10 cellular contexts compared by ENCODE assay signal in genomic region chr9:137055385-137056364, GRCh38. TPM values are rescaled to one million over a fixed set of nuclear protein-coding genes. Genes with fewer than 3 reads are reported as not detected.
DNase-seq lines count a peak whose midpoint lies in the region; ATAC-seq and TF ChIP-seq lines count a peak whose summit lies in the region.
"Had no signal": no experiment of that assay in that cellular context is flagged by ENCODE, and none has a peak within 500 bp of the region (broad histone marks: within the 10 kb centered on the region; RNA-seq: fewer than 3 reads in every experiment).

No MANE protein-coding gene starts in this region.

- no peak for ATAC-seq in CD4-positive, alpha-beta T cell (ENCODE audit: poor library complexity)
- no peak for ATAC-seq in effector memory CD8-positive, alpha-beta T cell (replicated peaks)

- peak overlapping the region; percentile 22 for H3K4me3 Mint-ChIP-seq in mesothelial cell of epicardium
- no peak overlapping the region for H3K4me3 Mint-ChIP-seq in CD4-positive, alpha-beta T cell
- no peak overlapping the region for H3K4me3 Mint-ChIP-seq in effector memory CD8-positive, alpha-beta T cell
- H3K4me3 Mint-ChIP-seq in activated naive CD4-positive, alpha-beta T cell treated with anti-CD3 and anti-CD28 coated beads for 36 hours = no peak overlapping the region

- no peaks in the 10 kb centered on the region for H3K9me3 Mint-ChIP-seq in mesothelial cell of epicardium
- no peaks in the 10 kb centered on the region for H3K9me3 Mint-ChIP-seq in CD4-positive, alpha-beta T cell
- no peaks in the 10 kb centered on the region for H3K9me3 Mint-ChIP-seq in effector memory CD8-positive, alpha-beta T cell
- no peaks in the 10 kb centered on the region for H3K9me3 Mint-ChIP-seq in activated naive CD4-positive, alpha-beta T cell treated with anti-CD3 and anti-CD28 coated beads for 36 hours

- H3K36me3 Mint-ChIP-seq in mesothelial cell of epicardium = no peaks in the 10 kb centered on the region
- no peaks in the 10 kb centered on the region for H3K36me3 Mint-ChIP-seq in CD4-positive, alpha-beta T cell (ENCODE audit: low read depth)
- peaks cover 4% of the 10 kb centered on the region for H3K36me3 Mint-ChIP-seq in effector memory CD8-positive, alpha-beta T cell (ENCODE audit: insufficient read depth)
- no peaks in the 10 kb centered on the region for H3K36me3 Mint-ChIP-seq in activated naive CD4-positive, alpha-beta T cell treated with anti-CD3 and anti-CD28 coated beads for 36 hours (ENCODE audit: low read depth)

- H3K9me3 ChIP-seq in CD4-positive, alpha-beta T cell (ENCODE audit: control insufficient read depth, low read length) = no peaks in the 10 kb centered on the region

- H3K27ac Mint-ChIP-seq in mesothelial cell of epicardium = no peak overlapping the region
- no peak overlapping the region for H3K27ac Mint-ChIP-seq in CD4-positive, alpha-beta T cell
- no peak overlapping the region for H3K27ac Mint-ChIP-seq in effector memory CD8-positive, alpha-beta T cell
- H3K27ac Mint-ChIP-seq in activated naive CD4-positive, alpha-beta T cell treated with anti-CD3 and anti-CD28 coated beads for 36 hours = no peak overlapping the region

- CTCF ChIA-PET in CD4-positive, alpha-beta T cell (lab: Charles Lee) = no interaction called here
- CTCF ChIA-PET in activated naive CD4-positive, alpha-beta T cell treated with anti-CD3 and anti-CD28 coated beads for 36 hours (lab: Charles Lee) = interaction anchor here (0.6 to 2.2 kb wide), 6 partner anchors 8 to 27 kb away, joined by 3 to 9 read pairs (median 4); no protein-coding TSS in a partner anchor

- H3K27me3 ChIP-seq in CD4-positive, alpha-beta T cell (ENCODE audit: control insufficient read depth, insufficient read depth, low read length) = peaks cover 30% of the 10 kb centered on the region

- TF ChIP-seq CTCF in 22Rv1 (IDR thresholded peaks at IDR 0.05) (no peak), mesothelial cell of epicardium (IDR thresholded peaks at IDR 0.05; ENCODE audit: unreplicated experiment) (no peak)
- TF ChIP-seq CTCF in CD4-positive, alpha-beta T cell (IDR thresholded peaks at IDR 0.05) = no peak

- peaks cover 79% of the 10 kb centered on the region for H3K27me3 Mint-ChIP-seq in mesothelial cell of epicardium (ENCODE audit: low read depth)
- H3K27me3 Mint-ChIP-seq in CD4-positive, alpha-beta T cell = peaks cover 15% of the 10 kb centered on the region
- peaks cover 4 to 18% of the 10 kb centered on the region in 2 donors for H3K27me3 Mint-ChIP-seq in effector memory CD8-positive, alpha-beta T cell
- peaks cover 6% of the 10 kb centered on the region for H3K27me3 Mint-ChIP-seq in activated naive CD4-positive, alpha-beta T cell treated with anti-CD3 and anti-CD28 coated beads for 36 hours (ENCODE audit: low read depth)

- DNase-seq in NCI-H2029 (lab: John Stamatoyannopoulos, UW) = peak; percentile 65
- peak; percentile 77 for DNase-seq in dedifferentiated amniotic fluid mesenchymal stem cell (ENCODE audit: extremely low spot score)
- DNase-seq in mesothelial cell of epicardium (ENCODE audit: low spot score in 2 of 2, unreplicated experiment in 2 of 2) = peak in 1 of 2 experiments; percentile 64
- DNase-seq in CD4-positive, alpha-beta T cell = no peak
- DNase-seq in GM19240 (ENCODE audit: insufficient read length, low spot score) = no peak
- no peak for DNase-seq in effector memory CD8-positive, alpha-beta T cell
- DNase-seq in activated naive CD4-positive, alpha-beta T cell treated with anti-CD3 and anti-CD28 coated beads for 36 hours = no peak
- DNase-seq: NCI-H774 had no signal

- intact Hi-C loops in CD4-positive, alpha-beta T cell (cut with DNase I, micrococcal nuclease) = no loop called here
- intact Hi-C loops in activated naive CD4-positive, alpha-beta T cell treated with anti-CD3 and anti-CD28 coated beads for 36 hours (cut with micrococcal nuclease) = no loop called here

- H3K27ac ChIP-seq in 22Rv1 = peak overlapping the region; percentile 83
- H3K27ac ChIP-seq in CD4-positive, alpha-beta T cell (ENCODE audit: low read depth, low read length) = no peak overlapping the region

- H3K4me1 Mint-ChIP-seq in mesothelial cell of epicardium = peaks cover 8% of the 10 kb centered on the region
- H3K4me1 Mint-ChIP-seq in CD4-positive, alpha-beta T cell (ENCODE audit: low read depth) = no peaks in the 10 kb centered on the region
- H3K4me1 Mint-ChIP-seq in effector memory CD8-positive, alpha-beta T cell (ENCODE audit: low read depth in 2 of 2) = no peaks in the 10 kb centered on the region
- H3K4me1 Mint-ChIP-seq in activated naive CD4-positive, alpha-beta T cell treated with anti-CD3 and anti-CD28 coated beads for 36 hours (ENCODE audit: low read depth) = no peaks in the 10 kb centered on the region

- POLR2A ChIA-PET in CD4-positive, alpha-beta T cell (lab: Charles Lee) = no interaction called here

RNA-seq across cellular contexts. Expression of gene ENTPD2, which starts 1.8 kb away (rescaled TPM):
- 4.8 to 6.3 TPM (median 5.2 TPM) in 3 replicates for total RNA-seq in mesothelial cell of epicardium
- not detected for total RNA-seq in CD4-positive, alpha-beta T cell
- total RNA-seq in activated naive CD4-positive, alpha-beta T cell treated with anti-CD3 and anti-CD28 coated beads for 36 hours = not detected

RNA-seq across cellular contexts. Expression of gene NPDC1, which starts 9.7 kb away (rescaled TPM):
- 75.8 to 84.0 TPM (median 77.9 TPM) in 3 replicates for total RNA-seq in mesothelial cell of epicardium
- total RNA-seq in CD4-positive, alpha-beta T cell = 10 to 100 TPM; 15.3 to 16.0 TPM
- total RNA-seq in activated naive CD4-positive, alpha-beta T cell treated with anti-CD3 and anti-CD28 coated beads for 36 hours = 10 to 100 TPM; 14.2 to 15.9 TPM

RNA-seq across cellular contexts. Expression of gene SAPCD2, which starts 14.7 kb away (rescaled TPM):
- 5.7 to 6.2 TPM (median 5.9 TPM) in 3 replicates for total RNA-seq in mesothelial cell of epicardium
- under 1 TPM; 0.17 to 0.19 TPM for total RNA-seq in CD4-positive, alpha-beta T cell
- 1 to 10 TPM; 3.8 to 3.9 TPM for total RNA-seq in activated naive CD4-positive, alpha-beta T cell treated with anti-CD3 and anti-CD28 coated beads for 36 hours

RNA-seq across cellular contexts. Expression of gene UAP1L1, which starts 21.6 kb away (rescaled TPM):
- 4.6 to 5.7 TPM (median 5.5 TPM) in 3 replicates for total RNA-seq in mesothelial cell of epicardium
- total RNA-seq in CD4-positive, alpha-beta T cell = 1 to 10 TPM; 6.5 to 6.8 TPM
- 1 to 10 TPM; 2.6 to 3.4 TPM for total RNA-seq in activated naive CD4-positive, alpha-beta T cell treated with anti-CD3 and anti-CD28 coated beads for 36 hours

RNA-seq across cellular contexts. Expression of gene FUT7, which starts 23.8 kb away (rescaled TPM):
- 0.09 to 0.13 TPM in 2 of 3 replicates, not detected in the other for total RNA-seq in mesothelial cell of epicardium
- 1 to 10 TPM; 1.7 to 1.8 TPM for total RNA-seq in CD4-positive, alpha-beta T cell
- total RNA-seq in activated naive CD4-positive, alpha-beta T cell treated with anti-CD3 and anti-CD28 coated beads for 36 hours = not detected
- total RNA-seq: urinary bladder had no signal

Comparison
In these comparisons a context has a peak if more than half of its experiments do, and no peak if none do; other contexts are left out.
1. DNase-seq: peak in NCI-H2029 (single experiment) and dedifferentiated amniotic fluid mesenchymal stem cell (single experiment); none in CD4-positive, alpha-beta T cell (0 of 10), GM19240 (single experiment), effector memory CD8-positive, alpha-beta T cell (0 of 3) and activated naive CD4-positive, alpha-beta T cell treated with anti-CD3 and anti-CD28 coated beads for 36 hours (single experiment).